8 cellular contexts compared by ENCODE assay signal in genomic region chr20:33719989-33720709, GRCh38. TPM values are rescaled to one million over a fixed set of nuclear protein-coding genes. Genes with fewer than 3 reads are reported as not detected.
DNase-seq lines count a peak whose midpoint lies in the region; ATAC-seq, FAIRE-seq and TF ChIP-seq lines count a peak whose summit lies in the region.

TSS of gene PXMP4 (minus strand) at chr20:33720310. CDS start at chr20:33720207, 103 bp downstream.

- FAIRE-seq in A204.1 (lab: Jason Lieb, UNC): peak; percentile 99
- FAIRE-seq in bronchial epithelial cell (lab: Jason Lieb, UNC): no peak
- peak; percentile 44 for FAIRE-seq in small intestine (lab: Jason Lieb, UNC)

- H3K9me3 ChIP-seq in WERI-Rb-1 (ENCODE audit: severe bottlenecking): no peaks in the 10 kb centered on the region
- no peaks in the 10 kb centered on the region for H3K9me3 ChIP-seq in small intestine (ENCODE audit: control insufficient read depth, low read depth)

- 1 to 3% (median 2%) methylated on average over 39 to 46 of the region's 46 CpGs for WGBS in small intestine, 3 donors

- H3K27me3 ChIP-seq in WERI-Rb-1 (ENCODE audit: insufficient read depth, low read depth, severe bottlenecking): no peaks in the 10 kb centered on the region
- no peaks in the 10 kb centered on the region for H3K27me3 ChIP-seq in bronchial epithelial cell (ENCODE audit: control insufficient read depth, insufficient read depth, low read length)
- H3K27me3 ChIP-seq in small intestine (ENCODE audit: control insufficient read depth in 2 of 2, insufficient read depth in 2 of 2, low read length in 2 of 2): no peaks in the 10 kb centered on the region

- H3K27ac ChIP-seq in WERI-Rb-1 (peak within 1 kb of the TSS; percentile 47), small intestine (ENCODE audit: low read depth in 1 of 2, low read length in 1 of 2) (peak within 1 kb of the TSS; percentile 45 to 84)

- ATAC-seq in GM18861 (IDR thresholded peaks at IDR 0.05; ENCODE audit: unreplicated experiment) (peak; percentile 96), HG03095 (IDR thresholded peaks at IDR 0.05; ENCODE audit: unreplicated experiment) (peak; percentile 95)

- no peaks in the 10 kb centered on the region; the same call in 1 of the 2 replicates for H3K36me3 ChIP-seq in WERI-Rb-1
- H3K36me3 ChIP-seq in bronchial epithelial cell (ENCODE audit: control insufficient read depth, insufficient read depth, low read length): no peaks in the 10 kb centered on the region
- no peaks in the 10 kb centered on the region for H3K36me3 ChIP-seq in small intestine (ENCODE audit: control insufficient read depth in 2 of 2, insufficient read depth in 2 of 2, low read length in 2 of 2)

- H3K4me3 ChIP-seq in WERI-Rb-1 (ENCODE audit: low read depth, low read length) (peak within 1 kb of the TSS; percentile 81), bronchial epithelial cell (ENCODE audit: low read depth, low read length) (peak within 1 kb of the TSS; percentile 54), small intestine (ENCODE audit: low read depth in 1 of 2, low read length in 2 of 2) (peak within 1 kb of the TSS; percentile 48 to 55)

- no peaks in the 10 kb centered on the region for H3K4me1 ChIP-seq in small intestine (ENCODE audit: control insufficient read depth in 2 of 2, insufficient read depth in 1 of 2, low read depth in 1 of 2, low read length in 1 of 2)

- peak; percentile 100 for DNase-seq in NCI-H2171 treated with DMSO at 0.1 percent for 48 hours (lab: John Stamatoyannopoulos, UW)
- DNase-seq in WERI-Rb-1: peak; percentile 92
- peak; percentile 95 for DNase-seq in bronchial epithelial cell (ENCODE audit: low read depth)
- DNase-seq in iPS-NIHi11 (ENCODE audit: low spot score): peak; percentile 98
- DNase-seq in small intestine: peak; percentile 99

- TF ChIP-seq CTCF in WERI-Rb-1 (IDR thresholded peaks at IDR 0.05; ENCODE audit: low read depth, low read length) (no peak), bronchial epithelial cell (IDR thresholded peaks at IDR 0.05; ENCODE audit: insufficient read depth, low read length, severe bottlenecking) (no peak)

RNA-seq across cellular contexts. Expression of gene PXMP4, which starts in this region (rescaled TPM):
- total RNA-seq in bronchial epithelial cell: 2.4 and 3.3 TPM in 2 replicates
- polyA plus RNA-seq in small intestine: 1 to 10 TPM; 5.4 to 8.7 (median 7.2) TPM

Comparison
In these comparisons a context has a peak if more than half of its experiments do, and no peak if none do; other contexts are left out.
1. Peak in every context shown above with its lines: DNase-seq, ATAC-seq, H3K4me3 ChIP-seq and H3K27ac ChIP-seq.